ENCODE assay signal across 20 cellular contexts in genomic region chr13:99703908-99704307, GRCh38.
DNase-seq lines count a peak whose midpoint lies in the region; ATAC-seq, FAIRE-seq and TF ChIP-seq lines count a peak whose summit lies in the region.
"Had no signal": no experiment of that assay in that cellular context is flagged by ENCODE, and none has a peak within 500 bp of the region (broad histone marks: within the 10 kb centered on the region; RNA-seq: fewer than 3 reads in every experiment).

No MANE protein-coding gene starts in this region.

- H3K4me3 ChIP-seq in GM23338 (no peak overlapping the region), HUES6 (ENCODE audit: low read depth, low read length) (no peak overlapping the region; the same call in 1 of the 2 replicates), H1 (ENCODE audit: extremely low read depth in 1 of 4, insufficient read depth in 2 of 4, low read depth in 3 of 4, low read length in 4 of 4) (peak overlapping the region in 1 of 4 experiments; percentile 23; a peak in 1 of 8 replicates), iPS-20b (ENCODE audit: low read length) (peak overlapping the region; percentile 16; the same call in 1 of the 2 replicates), ovary (no peak overlapping the region)
- H3K4me3 ChIP-seq: BLaER1, GM12878, GM23248, HAP-1 had no signal

- H3K36me3 ChIP-seq in GM23338 (ENCODE audit: insufficient read depth) (no peaks in the 10 kb centered on the region), HUES6 (ENCODE audit: control insufficient read depth, insufficient read depth, low read length) (no peaks in the 10 kb centered on the region), H1 (ENCODE audit: control insufficient read depth in 2 of 4, insufficient read depth in 4 of 4, low read length in 3 of 4) (no peaks in the 10 kb centered on the region), iPS-20b (ENCODE audit: insufficient read depth, low read depth, low read length) (no peaks in the 10 kb centered on the region), ovary (no peaks in the 10 kb centered on the region)
- H3K36me3 ChIP-seq: BLaER1, HAP-1 had no signal

- H3K27me3 ChIP-seq in GM23338 (ENCODE audit: insufficient read depth): no peaks in the 10 kb centered on the region
- no peaks in the 10 kb centered on the region for H3K27me3 ChIP-seq in HUES6 (ENCODE audit: control insufficient read depth, insufficient read depth, low read length)
- H3K27me3 ChIP-seq in H1 (replicated peaks in 1 of 4; ENCODE audit: control insufficient read depth in 3 of 4, extremely low read depth in 1 of 4, insufficient read depth in 3 of 4, low read length in 3 of 4): no peaks in the 10 kb centered on the region
- no peaks in the 10 kb centered on the region for H3K27me3 ChIP-seq in iPS-20b (ENCODE audit: insufficient read depth, low read length)
- no peaks in the 10 kb centered on the region for H3K27me3 ChIP-seq in ovary
- H3K27me3 ChIP-seq: BLaER1 had no signal

- no peaks in the 10 kb centered on the region for H3K79me2 ChIP-seq in GM23338 (replicated peaks; ENCODE audit: insufficient read depth)
- no peaks in the 10 kb centered on the region for H3K79me2 ChIP-seq in H1 (ENCODE audit: control insufficient read depth in 1 of 2, insufficient read depth in 2 of 2, low read length in 2 of 2)

- no peak overlapping the region for H2BK15ac ChIP-seq in H1 (ENCODE audit: low read length)

- H2BK5ac ChIP-seq in H1 (ENCODE audit: low read depth, low read length): peak overlapping the region; percentile 80; the same call in 1 of the 2 replicates

- no peak overlapping the region for H3K14ac ChIP-seq in H1 (ENCODE audit: insufficient read length)

- no peak for TF ChIP-seq RAD21 in H1 (IDR thresholded peaks at IDR 0.05 in 1 of 2, conservative IDR thresholded peaks at IDR 0.05 in 1 of 2; ENCODE audit: low read depth in 2 of 2, low read length in 2 of 2)

- no peak overlapping the region for H3K56ac ChIP-seq in H1 (replicated peaks; ENCODE audit: insufficient read length, low read depth, low read length)

- TF ChIP-seq CTCF in GM23338 (conservative IDR thresholded peaks at IDR 0.05; ENCODE audit: low read depth in 2 of 2) (no peak), H1 (IDR thresholded peaks at IDR 0.05; ENCODE audit: control extremely low read depth in 1 of 3, insufficient read depth in 1 of 3, low read depth in 1 of 3, low read length in 3 of 3) (no peak), ovary (IDR thresholded peaks at IDR 0.05) (no peak)

- H3K18ac ChIP-seq in H1 (ENCODE audit: extremely low read depth, low read length): no peak overlapping the region; the same call in 1 of the 2 replicates

- H3K9me3 Mint-ChIP-seq in GM23338: no peaks in the 10 kb centered on the region; the same call in 2 of the 3 replicates
- H3K9me3 Mint-ChIP-seq: CD14-positive monocyte; CD4-positive, alpha-beta memory T cell had no signal

- TF ChIP-seq EP300 in H1 (IDR thresholded peaks at IDR 0.05; ENCODE audit: borderline replicate concordance in 1 of 2, low read depth in 2 of 2, low read length in 2 of 2) (peak in 1 of 2 experiments; percentile 69; a peak in 1 of 3 replicates), ovary (IDR thresholded peaks at IDR 0.05) (no peak)

- H3K9me3 ChIP-seq in HUES6 (ENCODE audit: control insufficient read depth, insufficient read depth, low read depth, low read length): no peaks in the 10 kb centered on the region
- H3K9me3 ChIP-seq in H1 (ENCODE audit: insufficient read depth in 2 of 2, low read depth in 1 of 2, low read length in 1 of 2): no peaks in the 10 kb centered on the region
- H3K9me3 ChIP-seq in iPS-20b (ENCODE audit: insufficient read depth, low read depth, low read length): no peaks in the 10 kb centered on the region
- no peaks in the 10 kb centered on the region for H3K9me3 ChIP-seq in ovary
- H3K9me3 ChIP-seq: BLaER1, HAP-1 had no signal

- H2AK5ac ChIP-seq in H1 (ENCODE audit: low read depth, low read length): no peak overlapping the region

- POLR2A ChIA-PET in H1 (lab: Charles Lee; ENCODE audit: partially characterized antibody): interaction anchor here (0.6 to 13.3 kb wide), 11 partner anchors 14 to 266 kb away, joined by 3 to 229 read pairs (median 5); no protein-coding TSS in a partner anchor

- no peak overlapping the region for H4K91ac ChIP-seq in H1 (replicated peaks; ENCODE audit: insufficient read length, low read length)

- H2BK120ac ChIP-seq in H1 (replicated peaks; ENCODE audit: low read depth, low read length): peak overlapping the region; percentile 44

- no peak overlapping the region for H3K4ac ChIP-seq in H1 (replicated peaks; ENCODE audit: insufficient read length, low read depth, low read length)

- H3K23me2 ChIP-seq in H1 (ENCODE audit: low read depth, low read length): no peaks in the 10 kb centered on the region

- H3K27me3 Mint-ChIP-seq in GM23338 (ENCODE audit: insufficient read depth, low read depth, poor library complexity): peaks cover 13% of the 10 kb centered on the region
- H3K27me3 Mint-ChIP-seq: CD4-positive, alpha-beta memory T cell had no signal

- H3K4me1 Mint-ChIP-seq in GM23338: peaks cover 50% of the 10 kb centered on the region
- H3K4me1 Mint-ChIP-seq: CD14-positive monocyte had no signal

- no peak overlapping the region for H4K8ac ChIP-seq in H1 (ENCODE audit: extremely low read depth, insufficient read depth, low read length)

- no peak for FAIRE-seq in H1 (lab: Jason Lieb, UNC)
- FAIRE-seq: GM12878 had no signal

- peak overlapping the region; percentile 98 for H4K5ac ChIP-seq in H1 (ENCODE audit: insufficient read length, low read depth, low read length)

- peak overlapping the region; percentile 5 for H3K4me2 ChIP-seq in GM23338
- peak overlapping the region; percentile 21 to 64; a peak in 3 of 4 replicates for H3K4me2 ChIP-seq in H1 (ENCODE audit: insufficient read depth in 1 of 2, low read depth in 2 of 2, low read length in 2 of 2)
- H3K4me2 ChIP-seq: BLaER1 had no signal

- no peaks in the 10 kb centered on the region for H4K20me1 ChIP-seq in GM23338 (replicated peaks; ENCODE audit: insufficient read depth)
- H4K20me1 ChIP-seq in H1 (replicated peaks in 1 of 2; ENCODE audit: control insufficient read depth in 1 of 2, insufficient read depth in 2 of 2, low read length in 2 of 2): no peaks in the 10 kb centered on the region
- H4K20me1 ChIP-seq: BLaER1 had no signal

- no peak overlapping the region for H2AFZ ChIP-seq in GM23338
- no peak overlapping the region for H2AFZ ChIP-seq in H1 (ENCODE audit: low read length)
- H2AFZ ChIP-seq: GM23248 had no signal

- no peak overlapping the region for H2BK12ac ChIP-seq in H1 (ENCODE audit: low read depth, low read length)

- H3F3A ChIP-seq in GM23338 (replicated peaks; ENCODE audit: low read depth): no peaks in the 10 kb centered on the region; the same call in 1 of the 2 replicates

- no peak for TF ChIP-seq POLR2A in H1 (IDR thresholded peaks at IDR 0.05; ENCODE audit: control extremely low read depth in 1 of 2, low read depth in 2 of 2, low read length in 2 of 2)
- no peak for TF ChIP-seq POLR2A in ovary (IDR thresholded peaks at IDR 0.05)

- CTCF ChIA-PET in H1 (lab: Charles Lee; ENCODE audit: partially characterized antibody): interaction anchor here (0.8 to 1.9 kb wide), 6 partner anchors 13 to 204 kb away, joined by 3 to 11 read pairs (median 6); no protein-coding TSS in a partner anchor

- H3K9me2 ChIP-seq in GM23338 (ENCODE audit: insufficient read depth): no peaks in the 10 kb centered on the region

- no peak overlapping the region for H3K23ac ChIP-seq in H1 (ENCODE audit: insufficient read length)

- DNase-seq in GM23338 (ENCODE audit: low spot score): peak; percentile 75
- no peak for DNase-seq in H1 (ENCODE audit: low read depth in 1 of 2, low spot score in 2 of 2)
- no peak for DNase-seq in NOMO-1 treated with dmso at 0.1 percent for 144 hours (lab: John Stamatoyannopoulos, UW; ENCODE audit: unreplicated experiment)
- no peak for DNase-seq in ovary
- no peak for DNase-seq in stimulated activated CD4-positive, alpha-beta T cell treated with anti-CD3 and anti-CD28 coated beads, Interleukin-12 subunit alpha, Interleukin-12 subunit beta, amount 100 ng/mL, for 4 hours
- no peak for DNase-seq in RKO (ENCODE audit: low spot score)
- DNase-seq: 8988T; CD4-positive, alpha-beta memory T cell; DMS 273 treated with DMSO at 0.1 percent for 48 hours; DND-41; EL; GM23248; KG1 had no signal

- H3K36me3 Mint-ChIP-seq in GM23338 (ENCODE audit: low read depth): no peaks in the 10 kb centered on the region
- H3K36me3 Mint-ChIP-seq: CD14-positive monocyte had no signal

- H3K9ac ChIP-seq in HUES6 (ENCODE audit: low read length) (peak overlapping the region; percentile 54), H1 (replicated peaks in 1 of 4; ENCODE audit: extremely low read depth in 1 of 4, low read depth in 3 of 4, low read length in 3 of 4) (no peak overlapping the region), iPS-20b (ENCODE audit: low read depth, low read length) (peak overlapping the region; percentile 64; the same call in 1 of the 2 replicates)
- H3K9ac ChIP-seq: BLaER1, GM23248 had no signal

- no peaks in the 10 kb centered on the region for H3K79me1 ChIP-seq in H1 (ENCODE audit: low read depth, low read length)

- H3K4me1 ChIP-seq in GM23338 (ENCODE audit: insufficient read depth): peaks cover 38% of the 10 kb centered on the region
- H3K4me1 ChIP-seq in HUES6 (ENCODE audit: control insufficient read depth, insufficient read depth, low read length): peaks cover 41% of the 10 kb centered on the region
- H3K4me1 ChIP-seq in H1 (replicated peaks in 1 of 4; ENCODE audit: control insufficient read depth in 3 of 4, insufficient read depth in 4 of 4, low read length in 3 of 4): peaks cover 6 to 37% (median 14%) of the 10 kb centered on the region in 4 experiments
- peaks cover 27% of the 10 kb centered on the region; the same call in 1 of the 2 replicates for H3K4me1 ChIP-seq in iPS-20b (ENCODE audit: insufficient read depth, low read length)
- H3K4me1 ChIP-seq in ovary (ENCODE audit: insufficient read depth): no peaks in the 10 kb centered on the region
- H3K4me1 ChIP-seq: BLaER1 had no signal

- no peak overlapping the region for H2BK20ac ChIP-seq in H1 (ENCODE audit: low read length)

- peak overlapping the region; percentile 29; the same call in 2 of the 3 replicates for H3K4me3 Mint-ChIP-seq in GM23338
- H3K4me3 Mint-ChIP-seq: CD14-positive monocyte; CD4-positive, alpha-beta memory T cell had no signal

- intact Hi-C loops in ovary (cut with DNase I): no loop called here

- ATAC-seq in GM23338: peak; percentile 61
- ATAC-seq: GM12878 had no signal

- H3K27ac ChIP-seq in GM23338 (ENCODE audit: low read depth) (peak overlapping the region; percentile 83), HUES6 (ENCODE audit: low read depth, low read length) (peak overlapping the region; percentile 79), H1 (ENCODE audit: low read depth, low read length) (peak overlapping the region; percentile 42; the same call in 1 of the 2 replicates), iPS-20b (ENCODE audit: low read length) (peak overlapping the region; percentile 80), ovary (no peak overlapping the region)
- H3K27ac ChIP-seq: BLaER1, GM23248, HL-60 had no signal

- peak overlapping the region; percentile 94 for H3K27ac Mint-ChIP-seq in GM23338
- H3K27ac Mint-ChIP-seq: CD14-positive monocyte had no signal

TF ChIP-seq in H1, 55 proteins besides CTCF, POLR2A, EP300 and RAD21 (continues in another document):
- TF ChIP-seq BCL11A (IDR thresholded peaks at IDR 0.05; ENCODE audit: low read depth in 2 of 2, low read length in 2 of 2) (peak in 1 of 2 experiments; percentile 28), CBX8 (IDR thresholded peaks at IDR 0.05; ENCODE audit: borderline replicate concordance, low read depth, low read length) (no peak)

Comparison
In these comparisons a context has a peak if more than half of its experiments do, and no peak if none do; other contexts are left out.
1. H3K27ac ChIP-seq: peak in GM23338 (single experiment), HUES6 (single experiment), H1 (single experiment) and iPS-20b (single experiment); none in ovary (0 of 2).
2. H3K9ac ChIP-seq: peak in HUES6 (single experiment) and iPS-20b (single experiment); none in H1 (0 of 4).